Comparison of ENCODE assay signal across 10 cellular contexts in the genomic region with DNA sequence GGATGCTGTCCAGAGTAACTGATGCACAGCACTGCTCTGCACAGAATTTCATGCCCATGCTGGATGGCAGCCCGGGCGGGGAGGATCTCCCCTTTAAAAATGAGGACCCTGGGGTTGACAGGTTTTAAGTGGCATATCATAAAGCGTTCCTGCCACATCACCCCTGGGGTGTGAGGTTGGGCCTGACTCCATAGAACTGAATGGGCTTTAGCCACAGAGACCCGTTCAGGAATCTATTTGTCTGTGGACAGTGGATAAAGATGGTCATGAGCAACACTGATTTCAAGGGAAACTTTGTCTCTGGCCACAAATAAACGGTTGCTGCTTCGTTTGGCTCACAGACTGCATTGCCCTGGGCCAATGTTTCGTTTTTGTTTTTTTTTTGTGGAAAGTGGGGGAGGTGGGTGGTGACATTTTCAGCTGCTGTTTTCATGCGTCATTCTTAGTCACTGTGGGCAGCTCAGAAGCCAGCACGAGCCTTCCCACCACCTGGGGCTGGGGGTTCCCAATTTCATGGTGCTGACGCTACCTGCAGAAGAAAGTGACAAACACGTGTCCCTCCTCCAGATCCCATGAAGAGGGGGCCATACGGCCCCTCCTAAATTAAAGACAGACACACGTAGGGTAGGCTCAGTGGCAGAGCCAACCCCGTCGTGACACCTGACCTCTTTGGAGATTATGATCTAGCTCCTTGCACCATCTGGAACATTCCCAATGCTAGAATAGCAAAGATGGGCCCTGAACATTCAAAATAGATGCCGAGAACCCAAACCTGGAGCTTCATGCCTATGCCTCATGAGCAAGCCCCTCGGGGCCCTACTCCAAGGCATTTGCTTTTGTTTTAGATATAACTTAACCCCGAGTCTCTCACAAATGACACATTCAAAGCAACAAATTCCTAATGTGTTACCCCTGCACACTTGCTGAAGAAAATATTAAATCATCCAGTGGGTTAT. TPM values are rescaled to one million over a fixed set of nuclear protein-coding genes. Genes with fewer than 3 reads are reported as not detected.
A peak's percentile ranks its signal among the peaks of the same experiment; 100 is the strongest.
DNase-seq lines count a peak whose midpoint lies in the region; ATAC-seq, FAIRE-seq and TF ChIP-seq lines count a peak whose summit lies in the region.
"Had no signal": no experiment of that assay in that cellular context is flagged by ENCODE, and none has a peak within 500 bp of the region (broad histone marks: within the 10 kb centered on the region; RNA-seq: fewer than 3 reads in every experiment).

No MANE protein-coding gene starts in this region.

- ATAC-seq in A549, result peak in 1 of 2 experiments; percentile 50; a peak in 1 of 6 replicates
- peak; percentile 62 for ATAC-seq in HG02588 (IDR thresholded peaks at IDR 0.05; ENCODE audit: unreplicated experiment)
- ATAC-seq in GM21367 (IDR thresholded peaks at IDR 0.05; ENCODE audit: unreplicated experiment), result no peak

- no peak for DNase-seq in A549 (ENCODE audit: low read depth in 1 of 2, low spot score in 1 of 2)
- peak; percentile 62 for DNase-seq in activated T-cell treated with anti-CD3 and anti-CD28 coated beads for 48 hours (ENCODE audit: low read depth)
- peak; percentile 54 for DNase-seq in kidney epithelial cell (ENCODE audit: low read depth)
- DNase-seq in mucosa of gallbladder (ENCODE audit: low spot score), result no peak
- no peak for DNase-seq in NCI-H1694 treated with DMSO at 0.1 percent for 48 hours (lab: John Stamatoyannopoulos, UW)
- DNase-seq in NCI-H226, result no peak
- DNase-seq: Caco-2 had no signal

- no peak for TF ChIP-seq CTCF in A549 (IDR thresholded peaks at IDR 0.05)
- TF ChIP-seq CTCF in kidney epithelial cell (IDR thresholded peaks at IDR 0.05; ENCODE audit: insufficient read depth, low read length, poor library complexity, severe bottlenecking), result no peak

- no peaks in the 10 kb centered on the region for H3K27me3 ChIP-seq in kidney epithelial cell (ENCODE audit: control insufficient read depth, insufficient read depth, low read length)

- peak overlapping the region; percentile 36; the same call in 2 of the 3 replicates for H3K4me2 ChIP-seq in A549

- TF ChIP-seq EP300 in A549 (IDR thresholded peaks at IDR 0.05), result no peak

- CTCF ChIA-PET in A549 (lab: Yijun Ruan, JAX), result no interaction called here

- WGBS in A549 (ENCODE audit: missing lambda C conversion rate), result 41% methylated on average over 18 of the region's 18 CpGs

- no peaks in the 10 kb centered on the region for H3K36me3 ChIP-seq in kidney epithelial cell (ENCODE audit: control insufficient read depth, insufficient read depth, low read length)

- TF ChIP-seq RAD21 in A549 (conservative IDR thresholded peaks at IDR 0.05 in 1 of 2, IDR thresholded peaks at IDR 0.05 in 1 of 2), result no peak

- no peak overlapping the region for H3K27ac ChIP-seq in A549

- peaks cover 4% of the 10 kb centered on the region; the same call in 1 of the 3 replicates for H3K4me1 ChIP-seq in A549
- H3K4me1 ChIP-seq: Caco-2 had no signal

- H3K4me3 ChIP-seq in A549, result no peak overlapping the region
- H3K4me3 ChIP-seq in kidney epithelial cell (ENCODE audit: low read depth, low read length), result no peak overlapping the region

- POLR2A ChIA-PET in A549 (lab: Yijun Ruan, JAX), result no interaction called here

- no peaks in the 10 kb centered on the region; the same call in 2 of the 3 replicates for H3K9me3 ChIP-seq in A549
- H3K9me3 ChIP-seq: Caco-2 had no signal

- no peak for FAIRE-seq in A549 (lab: Jason Lieb, UNC)

- TF ChIP-seq POLR2A in A549 (IDR thresholded peaks at IDR 0.05; ENCODE audit: low read length), result no peak

TF ChIP-seq in A549, 52 proteins besides CTCF, POLR2A, EP300 and RAD21:
- TF ChIP-seq CBX2 (IDR thresholded peaks at IDR 0.05; ENCODE audit: borderline replicate concordance, low read depth) (no peak), HDAC2 (IDR thresholded peaks at IDR 0.05) (no peak)

RNA-seq across cellular contexts. Expression of a gene that starts 54.8 kb away (rescaled TPM):
- 0.60 and 0.70 TPM in 2 replicates for polyA plus RNA-seq in A549 (2011; rRNA removed)
- 0.59 and 0.63 TPM in 2 replicates for polyA plus RNA-seq in A549 (2012; cell fraction: cytosol; rRNA removed)
- 1.3 and 1.5 TPM in 2 replicates for polyA plus RNA-seq in A549 (2012; cell fraction: nucleus; rRNA removed)
- 0.50 to 0.89 TPM (median 0.86 TPM) in 3 replicates for polyA plus RNA-seq in A549 (2017; fragmentation: RNase III; extraction: RNeasy Plus Mini Kit Qiagen cat#74134 plus additional on column Dnase treatment)
- polyA minus RNA-seq in A549 (2011; rRNA and poly(A)+ RNA removed), result 0.50 and 1.1 TPM in 2 replicates
- total RNA-seq in kidney epithelial cell, result 1.5 and 4.2 TPM in 2 replicates
- total RNA-seq in mucosa of gallbladder, result 0.63 TPM
- total RNA-seq: T-helper 2 cell treated with Interferon-gamma antibody and Interleukin-4, amounts not matched to agents 100 ng/mL and 5 ng/mL, for 36 hours had no signal

Comparison
In these comparisons a context has a peak if more than half of its experiments do, and no peak if none do; other contexts are left out.
1. DNase-seq: peak in activated T-cell treated with anti-CD3 and anti-CD28 coated beads for 48 hours (single experiment) and kidney epithelial cell (single experiment); none in A549 (0 of 2), mucosa of gallbladder (single experiment), NCI-H1694 treated with DMSO at 0.1 percent for 48 hours (single experiment) and NCI-H226 (single experiment).